1 cellular context compared by ENCODE assay signal in the genomic region with DNA sequence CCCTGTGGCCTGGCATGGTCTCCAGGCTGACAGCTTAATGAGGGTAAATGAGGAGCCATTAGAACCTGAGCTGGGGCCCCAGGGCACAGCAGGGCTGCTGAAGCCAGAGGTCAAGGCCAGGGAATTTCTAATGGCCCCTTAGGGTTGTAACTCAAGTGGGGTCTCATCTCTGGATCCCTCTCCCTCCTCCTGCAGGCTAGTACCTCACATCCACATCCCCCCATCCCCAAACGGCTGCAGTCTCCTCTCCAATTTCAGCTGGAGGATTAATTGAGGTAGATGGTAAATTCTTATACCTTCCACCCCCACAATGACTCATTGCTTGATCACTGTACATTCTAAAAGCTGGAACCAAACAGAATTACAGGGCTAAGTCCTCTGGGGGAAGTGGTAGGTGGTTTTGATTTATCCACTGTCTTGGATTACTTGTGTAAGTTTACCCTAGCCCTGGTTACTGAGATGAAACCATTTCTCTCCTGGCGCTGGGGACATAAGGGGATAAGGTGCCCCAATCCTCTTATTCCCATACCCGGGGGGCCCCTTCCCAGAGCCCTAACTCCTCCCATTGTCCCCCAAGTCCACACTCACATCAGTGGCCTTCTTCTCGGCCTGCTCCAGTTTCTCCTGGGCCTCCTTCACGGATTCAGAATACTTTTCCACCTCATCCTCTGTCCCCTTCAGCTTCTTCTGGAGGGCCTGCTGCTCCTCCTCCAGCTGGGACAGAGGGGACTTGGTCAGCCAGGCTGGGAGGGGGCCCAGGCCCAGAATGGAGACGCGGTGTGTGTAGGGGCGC.
TF ChIP-seq lines count a peak whose summit lies in the region.

No MANE protein-coding gene starts in this region.

TF ChIP-seq in GM23338, 12 proteins besides CTCF, POLR2A, EP300 and RAD21 (continued from another document):
- TF ChIP-seq, protein P1, sequence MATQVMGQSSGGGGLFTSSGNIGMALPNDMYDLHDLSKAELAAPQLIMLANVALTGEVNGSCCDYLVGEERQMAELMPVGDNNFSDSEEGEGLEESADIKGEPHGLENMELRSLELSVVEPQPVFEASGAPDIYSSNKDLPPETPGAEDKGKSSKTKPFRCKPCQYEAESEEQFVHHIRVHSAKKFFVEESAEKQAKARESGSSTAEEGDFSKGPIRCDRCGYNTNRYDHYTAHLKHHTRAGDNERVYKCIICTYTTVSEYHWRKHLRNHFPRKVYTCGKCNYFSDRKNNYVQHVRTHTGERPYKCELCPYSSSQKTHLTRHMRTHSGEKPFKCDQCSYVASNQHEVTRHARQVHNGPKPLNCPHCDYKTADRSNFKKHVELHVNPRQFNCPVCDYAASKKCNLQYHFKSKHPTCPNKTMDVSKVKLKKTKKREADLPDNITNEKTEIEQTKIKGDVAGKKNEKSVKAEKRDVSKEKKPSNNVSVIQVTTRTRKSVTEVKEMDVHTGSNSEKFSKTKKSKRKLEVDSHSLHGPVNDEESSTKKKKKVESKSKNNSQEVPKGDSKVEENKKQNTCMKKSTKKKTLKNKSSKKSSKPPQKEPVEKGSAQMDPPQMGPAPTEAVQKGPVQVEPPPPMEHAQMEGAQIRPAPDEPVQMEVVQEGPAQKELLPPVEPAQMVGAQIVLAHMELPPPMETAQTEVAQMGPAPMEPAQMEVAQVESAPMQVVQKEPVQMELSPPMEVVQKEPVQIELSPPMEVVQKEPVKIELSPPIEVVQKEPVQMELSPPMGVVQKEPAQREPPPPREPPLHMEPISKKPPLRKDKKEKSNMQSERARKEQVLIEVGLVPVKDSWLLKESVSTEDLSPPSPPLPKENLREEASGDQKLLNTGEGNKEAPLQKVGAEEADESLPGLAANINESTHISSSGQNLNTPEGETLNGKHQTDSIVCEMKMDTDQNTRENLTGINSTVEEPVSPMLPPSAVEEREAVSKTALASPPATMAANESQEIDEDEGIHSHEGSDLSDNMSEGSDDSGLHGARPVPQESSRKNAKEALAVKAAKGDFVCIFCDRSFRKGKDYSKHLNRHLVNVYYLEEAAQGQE (IDR thresholded peaks at IDR 0.05; ENCODE audit: unreplicated experiment): no peak
- TF ChIP-seq ZNF114 (CRISPR knock-in tag; IDR thresholded peaks at IDR 0.05): no peak
- no peak for TF ChIP-seq CREB1 (CRISPR knock-in tag; IDR thresholded peaks at IDR 0.05; ENCODE audit: low read depth)
- no peak for TF ChIP-seq EZH2 (IDR thresholded peaks at IDR 0.05; ENCODE audit: low read depth, unreplicated experiment)
- no peak for TF ChIP-seq NANOG (IDR thresholded peaks at IDR 0.05; ENCODE audit: borderline replicate concordance)
- no peak for TF ChIP-seq STAT1 (IDR thresholded peaks at IDR 0.05; ENCODE audit: unreplicated experiment)
- no peak for TF ChIP-seq POLR2AphosphoS5 (IDR thresholded peaks at IDR 0.05; ENCODE audit: low read depth)
- TF ChIP-seq, protein P2, sequence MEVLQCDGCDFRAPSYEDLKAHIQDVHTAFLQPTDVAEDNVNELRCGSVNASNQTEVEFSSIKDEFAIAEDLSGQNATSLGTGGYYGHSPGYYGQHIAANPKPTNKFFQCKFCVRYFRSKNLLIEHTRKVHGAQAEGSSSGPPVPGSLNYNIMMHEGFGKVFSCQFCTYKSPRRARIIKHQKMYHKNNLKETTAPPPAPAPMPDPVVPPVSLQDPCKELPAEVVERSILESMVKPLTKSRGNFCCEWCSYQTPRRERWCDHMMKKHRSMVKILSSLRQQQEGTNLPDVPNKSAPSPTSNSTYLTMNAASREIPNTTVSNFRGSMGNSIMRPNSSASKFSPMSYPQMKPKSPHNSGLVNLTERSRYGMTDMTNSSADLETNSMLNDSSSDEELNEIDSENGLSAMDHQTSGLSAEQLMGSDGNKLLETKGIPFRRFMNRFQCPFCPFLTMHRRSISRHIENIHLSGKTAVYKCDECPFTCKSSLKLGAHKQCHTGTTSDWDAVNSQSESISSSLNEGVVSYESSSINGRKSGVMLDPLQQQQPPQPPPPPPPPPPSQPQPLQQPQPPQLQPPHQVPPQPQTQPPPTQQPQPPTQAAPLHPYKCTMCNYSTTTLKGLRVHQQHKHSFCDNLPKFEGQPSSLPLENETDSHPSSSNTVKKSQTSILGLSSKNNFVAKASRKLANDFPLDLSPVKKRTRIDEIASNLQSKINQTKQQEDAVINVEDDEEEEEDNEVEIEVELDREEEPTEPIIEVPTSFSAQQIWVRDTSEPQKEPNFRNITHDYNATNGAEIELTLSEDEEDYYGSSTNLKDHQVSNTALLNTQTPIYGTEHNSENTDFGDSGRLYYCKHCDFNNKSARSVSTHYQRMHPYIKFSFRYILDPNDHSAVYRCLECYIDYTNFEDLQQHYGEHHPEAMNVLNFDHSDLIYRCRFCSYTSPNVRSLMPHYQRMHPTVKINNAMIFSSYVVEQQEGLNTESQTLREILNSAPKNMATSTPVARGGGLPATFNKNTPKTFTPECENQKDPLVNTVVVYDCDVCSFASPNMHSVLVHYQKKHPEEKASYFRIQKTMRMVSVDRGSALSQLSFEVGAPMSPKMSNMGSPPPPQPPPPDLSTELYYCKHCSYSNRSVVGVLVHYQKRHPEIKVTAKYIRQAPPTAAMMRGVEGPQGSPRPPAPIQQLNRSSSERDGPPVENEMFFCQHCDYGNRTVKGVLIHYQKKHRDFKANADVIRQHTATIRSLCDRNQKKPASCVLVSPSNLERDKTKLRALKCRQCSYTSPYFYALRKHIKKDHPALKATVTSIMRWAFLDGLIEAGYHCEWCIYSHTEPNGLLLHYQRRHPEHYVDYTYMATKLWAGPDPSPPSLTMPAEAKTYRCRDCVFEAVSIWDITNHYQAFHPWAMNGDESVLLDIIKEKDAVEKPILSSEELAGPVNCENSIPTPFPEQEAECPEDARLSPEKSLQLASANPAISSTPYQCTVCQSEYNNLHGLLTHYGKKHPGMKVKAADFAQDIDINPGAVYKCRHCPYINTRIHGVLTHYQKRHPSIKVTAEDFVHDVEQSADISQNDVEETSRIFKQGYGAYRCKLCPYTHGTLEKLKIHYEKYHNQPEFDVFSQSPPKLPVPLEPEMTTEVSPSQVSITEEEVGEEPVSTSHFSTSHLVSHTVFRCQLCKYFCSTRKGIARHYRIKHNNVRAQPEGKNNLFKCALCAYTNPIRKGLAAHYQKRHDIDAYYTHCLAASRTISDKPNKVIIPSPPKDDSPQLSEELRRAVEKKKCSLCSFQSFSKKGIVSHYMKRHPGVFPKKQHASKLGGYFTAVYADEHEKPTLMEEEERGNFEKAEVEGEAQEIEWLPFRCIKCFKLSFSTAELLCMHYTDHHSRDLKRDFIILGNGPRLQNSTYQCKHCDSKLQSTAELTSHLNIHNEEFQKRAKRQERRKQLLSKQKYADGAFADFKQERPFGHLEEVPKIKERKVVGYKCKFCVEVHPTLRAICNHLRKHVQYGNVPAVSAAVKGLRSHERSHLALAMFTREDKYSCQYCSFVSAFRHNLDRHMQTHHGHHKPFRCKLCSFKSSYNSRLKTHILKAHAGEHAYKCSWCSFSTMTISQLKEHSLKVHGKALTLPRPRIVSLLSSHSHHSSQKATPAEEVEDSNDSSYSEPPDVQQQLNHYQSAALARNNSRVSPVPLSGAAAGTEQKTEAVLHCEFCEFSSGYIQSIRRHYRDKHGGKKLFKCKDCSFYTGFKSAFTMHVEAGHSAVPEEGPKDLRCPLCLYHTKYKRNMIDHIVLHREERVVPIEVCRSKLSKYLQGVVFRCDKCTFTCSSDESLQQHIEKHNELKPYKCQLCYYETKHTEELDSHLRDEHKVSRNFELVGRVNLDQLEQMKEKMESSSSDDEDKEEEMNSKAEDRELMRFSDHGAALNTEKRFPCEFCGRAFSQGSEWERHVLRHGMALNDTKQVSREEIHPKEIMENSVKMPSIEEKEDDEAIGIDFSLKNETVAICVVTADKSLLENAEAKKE (CRISPR knock-in tag; IDR thresholded peaks at IDR 0.05): no peak
